Comparison of ENCODE assay signal across 18 cellular contexts in genomic region chr1:234315588-234315987, GRCh38. TPM values are rescaled to one million over a fixed set of nuclear protein-coding genes. Genes with fewer than 3 reads are reported as not detected.
DNase-seq lines count a peak whose midpoint lies in the region; ATAC-seq and TF ChIP-seq lines count a peak whose summit lies in the region.
"Had no signal": no experiment of that assay in that cellular context is flagged by ENCODE, and none has a peak within 500 bp of the region (broad histone marks: within the 10 kb centered on the region; RNA-seq: fewer than 3 reads in every experiment).

No MANE protein-coding gene starts in this region.

- peak; percentile 42 for ATAC-seq in stimulated activated effector memory CD8-positive, alpha-beta T cell treated with anti-CD3 and anti-CD28 coated beads, Interleukin-12 subunit alpha, Interleukin-12 subunit beta, amount 100 ng/mL, for 72 hours
- ATAC-seq: GM12878, psoas muscle had no signal

- peaks cover 6% of the 10 kb centered on the region for H3K4me1 Mint-ChIP-seq in activated naive CD4-positive, alpha-beta T cell treated with anti-CD3 and anti-CD28 coated beads for 36 hours (ENCODE audit: low read depth)
- peaks cover 78% of the 10 kb centered on the region for H3K4me1 Mint-ChIP-seq in stimulated activated effector memory CD8-positive, alpha-beta T cell treated with anti-CD3 and anti-CD28 coated beads, Interleukin-12 subunit alpha, Interleukin-12 subunit beta, amount 100 ng/mL, for 72 hours

- intact Hi-C loops in activated naive CD4-positive, alpha-beta T cell treated with anti-CD3 and anti-CD28 coated beads for 36 hours (cut with micrococcal nuclease), result no loop called here
- intact Hi-C loops in sigmoid colon (cut with DNase I), result no loop called here

- H3K4me1 ChIP-seq in effector memory CD4-positive, alpha-beta T cell (ENCODE audit: control insufficient read depth, insufficient read depth, low read length, poor library complexity, severe bottlenecking), result peaks cover 6% of the 10 kb centered on the region
- H3K4me1 ChIP-seq in sigmoid colon, result no peaks in the 10 kb centered on the region
- H3K4me1 ChIP-seq: colonic mucosa, psoas muscle had no signal

- no peaks in the 10 kb centered on the region for H3K27me3 ChIP-seq in effector memory CD4-positive, alpha-beta T cell (replicated peaks; ENCODE audit: control insufficient read depth, insufficient read depth, low read length, poor library complexity, severe bottlenecking)
- H3K27me3 ChIP-seq in sigmoid colon, result peaks cover 0 to 9% (median 0%) of the 10 kb centered on the region in 3 donors
- H3K27me3 ChIP-seq: colonic mucosa had no signal

- no peaks in the 10 kb centered on the region for H3K9me3 ChIP-seq in effector memory CD4-positive, alpha-beta T cell (ENCODE audit: control insufficient read depth, low read length)
- no peaks in the 10 kb centered on the region for H3K9me3 ChIP-seq in sigmoid colon
- H3K9me3 ChIP-seq: colonic mucosa, psoas muscle had no signal

- 84 to 85% methylated on average over 3 of the region's 3 CpGs for WGBS in sigmoid colon, 2 donors

- CTCF ChIA-PET in activated naive CD4-positive, alpha-beta T cell treated with anti-CD3 and anti-CD28 coated beads for 36 hours (lab: Charles Lee), result interaction anchor here (0.6 to 0.7 kb wide), 2 partner anchors 11 to 18 kb away, joined by 3 read pairs; no protein-coding TSS in a partner anchor
- CTCF ChIA-PET in RWPE1 (lab: Yijun Ruan, JAX), result interaction anchor here (0.8 kb wide), 1 partner anchor 11 kb away, joined by 6 read pairs; no protein-coding TSS in a partner anchor

- H3K36me3 Mint-ChIP-seq in activated naive CD4-positive, alpha-beta T cell treated with anti-CD3 and anti-CD28 coated beads for 36 hours (ENCODE audit: low read depth), result no peaks in the 10 kb centered on the region
- H3K36me3 Mint-ChIP-seq in stimulated activated effector memory CD8-positive, alpha-beta T cell treated with anti-CD3 and anti-CD28 coated beads, Interleukin-12 subunit alpha, Interleukin-12 subunit beta, amount 100 ng/mL, for 72 hours, result no peaks in the 10 kb centered on the region
- H3K36me3 Mint-ChIP-seq: naive B cell had no signal

- TF ChIP-seq CTCF in RWPE1 (conservative IDR thresholded peaks at IDR 0.05; ENCODE audit: low read depth) (no peak), coronary artery (IDR thresholded peaks at IDR 0.05) (no peak), sigmoid colon (IDR thresholded peaks at IDR 0.05) (no peak)

- H3K36me3 ChIP-seq in effector memory CD4-positive, alpha-beta T cell (ENCODE audit: control insufficient read depth, insufficient read depth, low read length), result no peaks in the 10 kb centered on the region
- H3K36me3 ChIP-seq in sigmoid colon, result no peaks in the 10 kb centered on the region
- H3K36me3 ChIP-seq: colonic mucosa had no signal

- DNase-seq in activated naive CD4-positive, alpha-beta T cell treated with Interleukin-2 at 50 U/mL for 16 hours, result peak; percentile 51
- no peak for DNase-seq in activated naive CD4-positive, alpha-beta T cell treated with anti-CD3 and anti-CD28 coated beads for 36 hours
- DNase-seq in RWPE1 (ENCODE audit: low spot score), result no peak
- no peak for DNase-seq in effector memory CD4-positive, alpha-beta T cell
- no peak for DNase-seq in stimulated activated effector memory CD8-positive, alpha-beta T cell treated with anti-CD3 and anti-CD28 coated beads, Interleukin-12 subunit alpha, Interleukin-12 subunit beta, amount 100 ng/mL, for 72 hours (ENCODE audit: low spot score in 2 of 2)
- no peak for DNase-seq in NCI-H524 treated with DMSO at 0.1 percent for 48 hours (lab: John Stamatoyannopoulos, UW)
- DNase-seq in coronary artery (ENCODE audit: low spot score), result no peak
- no peak for DNase-seq in sigmoid colon
- DNase-seq: anterior cingulate cortex, Calu3, colonic mucosa, naive B cell, NCI-H2107, psoas muscle had no signal

- H3K9me3 Mint-ChIP-seq in activated naive CD4-positive, alpha-beta T cell treated with anti-CD3 and anti-CD28 coated beads for 36 hours, result no peaks in the 10 kb centered on the region
- H3K9me3 Mint-ChIP-seq in stimulated activated effector memory CD8-positive, alpha-beta T cell treated with anti-CD3 and anti-CD28 coated beads, Interleukin-12 subunit alpha, Interleukin-12 subunit beta, amount 100 ng/mL, for 72 hours, result no peaks in the 10 kb centered on the region
- H3K9me3 Mint-ChIP-seq: naive B cell had no signal

- TF ChIP-seq EP300 in sigmoid colon (IDR thresholded peaks at IDR 0.05), result no peak

- no peak overlapping the region for H3K4me3 Mint-ChIP-seq in activated naive CD4-positive, alpha-beta T cell treated with anti-CD3 and anti-CD28 coated beads for 36 hours
- peak overlapping the region; percentile 48 for H3K4me3 Mint-ChIP-seq in stimulated activated effector memory CD8-positive, alpha-beta T cell treated with anti-CD3 and anti-CD28 coated beads, Interleukin-12 subunit alpha, Interleukin-12 subunit beta, amount 100 ng/mL, for 72 hours
- H3K4me3 Mint-ChIP-seq: naive B cell had no signal

- no peak overlapping the region for H3K27ac Mint-ChIP-seq in activated naive CD4-positive, alpha-beta T cell treated with anti-CD3 and anti-CD28 coated beads for 36 hours
- H3K27ac Mint-ChIP-seq in stimulated activated effector memory CD8-positive, alpha-beta T cell treated with anti-CD3 and anti-CD28 coated beads, Interleukin-12 subunit alpha, Interleukin-12 subunit beta, amount 100 ng/mL, for 72 hours, result peak overlapping the region; percentile 73

- TF ChIP-seq POLR2A in sigmoid colon (IDR thresholded peaks at IDR 0.05), result no peak

- H3K27ac ChIP-seq in RWPE1 (peak overlapping the region; percentile 59), coronary artery (peak overlapping the region in 1 of 2 donors; percentile 6), sigmoid colon (no peak overlapping the region)
- peak overlapping the region; percentile 53 for H3K27ac ChIP-seq in effector memory CD4-positive, alpha-beta T cell (ENCODE audit: insufficient read depth, low read length, poor library complexity, severe bottlenecking)
- H3K27ac ChIP-seq: HL-60, psoas muscle, SK-N-MC had no signal

- no peak overlapping the region for H3K4me3 ChIP-seq in effector memory CD4-positive, alpha-beta T cell (ENCODE audit: insufficient read depth, low read depth, low read length, poor library complexity, severe bottlenecking)
- H3K4me3 ChIP-seq in coronary artery (no peak overlapping the region), sigmoid colon (no peak overlapping the region)
- H3K4me3 ChIP-seq: colonic mucosa, GM12878, lung, psoas muscle, SK-N-MC had no signal

- POLR2A ChIA-PET in RWPE1 (lab: Yijun Ruan, JAX; ENCODE audit: low non-redundant PET), result no interaction called here

- H3K27me3 Mint-ChIP-seq in activated naive CD4-positive, alpha-beta T cell treated with anti-CD3 and anti-CD28 coated beads for 36 hours (ENCODE audit: low read depth), result peaks cover 5% of the 10 kb centered on the region

RNA-seq across cellular contexts. Expression of gene COA6, which starts 57.7 kb away (rescaled TPM):
- 10 to 100 TPM; 45.8 to 50.2 TPM for total RNA-seq in activated naive CD4-positive, alpha-beta T cell treated with anti-CD3 and anti-CD28 coated beads for 36 hours
- 10 to 100 TPM; 19.3 to 33.1 (median 24.5) TPM for total RNA-seq in sigmoid colon
- 100 to 1,000 TPM in 2 of 3 donors, 10 to 100 TPM in 1; 73.2 to 134 (median 113) TPM for polyA plus RNA-seq in sigmoid colon

Comparison
In these comparisons a context has a peak if more than half of its experiments do, and no peak if none do; other contexts are left out.
1. H3K27ac ChIP-seq: peak in RWPE1 (single experiment) and effector memory CD4-positive, alpha-beta T cell (single experiment); none in sigmoid colon (0 of 4).